In the genomic region with DNA sequence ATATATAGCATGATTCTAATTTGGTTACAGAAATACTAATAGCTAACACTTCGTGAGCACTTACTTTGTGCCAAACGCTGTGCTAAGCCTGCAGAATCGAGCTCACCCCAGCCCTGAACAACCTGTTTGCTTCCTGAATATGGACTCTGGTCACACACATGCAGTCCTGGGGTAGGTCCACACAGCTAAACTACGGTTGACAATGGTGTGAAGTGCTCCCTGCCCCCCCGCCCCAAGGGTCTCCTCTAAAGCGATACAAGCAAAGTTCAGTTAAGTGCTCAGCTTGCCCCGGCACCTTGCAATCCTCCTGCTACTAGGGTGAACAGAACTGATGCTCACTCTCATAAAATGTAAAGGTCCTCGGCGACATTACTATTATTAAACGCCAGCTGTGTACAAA, we compare ENCODE assay signal across 19 cellular contexts. TPM values are rescaled to one million over a fixed set of nuclear protein-coding genes. Genes with fewer than 3 reads are reported as not detected.
DNase-seq lines count a peak whose midpoint lies in the region; ATAC-seq, FAIRE-seq and TF ChIP-seq lines count a peak whose summit lies in the region.
"Had no signal": no experiment of that assay in that cellular context is flagged by ENCODE, and none has a peak within 500 bp of the region (broad histone marks: within the 10 kb centered on the region; RNA-seq: fewer than 3 reads in every experiment).

No MANE protein-coding gene starts in this region.

- CTCF ChIA-PET in activated naive CD4-positive, alpha-beta T cell treated with anti-CD3 and anti-CD28 coated beads, Interleukin-2, amount 10 ng/mL, durations not matched to agents 7 days and 5 days (lab: Charles Lee) = interaction anchor here (0.9 kb wide), 1 partner anchor 9 kb away, joined by 4 read pairs; no protein-coding TSS in a partner anchor

- H3K36me3 Mint-ChIP-seq in T-helper 1 cell treated with Interleukin-12 subunit alpha and Interleukin-12 subunit beta and Interleukin-4 antibody, amounts not matched to agents 30 μg/mL and 1 μg/mL, for 36 hours (ENCODE audit: low read depth) = peaks cover 7% of the 10 kb centered on the region
- H3K36me3 Mint-ChIP-seq in activated naive CD4-positive, alpha-beta T cell treated with anti-CD3 and anti-CD28 coated beads, Interleukin-2, amount 10 ng/mL, durations not matched to agents 7 days and 5 days = peaks cover 3% of the 10 kb centered on the region
- H3K36me3 Mint-ChIP-seq in activated T-helper 17 cell treated with anti-CD3 and anti-CD28 coated beads, Interleukin-2, amount 50 U/mL, for 72 hours (ENCODE audit: low read depth) = peaks cover 64% of the 10 kb centered on the region

- 82 to 85% methylated on average over 10 of the region's 10 CpGs for WGBS in tibial nerve, 2 donors

- FAIRE-seq in kidney (lab: Jason Lieb, UNC) = no peak

- H3K4me3 Mint-ChIP-seq in T-helper 1 cell treated with Interleukin-12 subunit alpha and Interleukin-12 subunit beta and Interleukin-4 antibody, amounts not matched to agents 30 μg/mL and 1 μg/mL, for 36 hours = peak overlapping the region; percentile 80
- H3K4me3 Mint-ChIP-seq in activated naive CD4-positive, alpha-beta T cell treated with anti-CD3 and anti-CD28 coated beads, Interleukin-2, amount 10 ng/mL, durations not matched to agents 7 days and 5 days = peak overlapping the region; percentile 64
- H3K4me3 Mint-ChIP-seq in activated T-helper 17 cell treated with anti-CD3 and anti-CD28 coated beads, Interleukin-2, amount 50 U/mL, for 72 hours = peak overlapping the region; percentile 91

- H3K4me3 ChIP-seq in kidney (ENCODE audit: low read length in 2 of 2) (no peak overlapping the region), tibial nerve (no peak overlapping the region)
- H3K4me3 ChIP-seq: BLaER1 had no signal

- DNase-seq in T-helper 1 cell (no peak), kidney (peak; percentile 13), tibial nerve (ENCODE audit: low spot score in 2 of 2) (no peak), SKM-1 (lab: John Stamatoyannopoulos, UW; ENCODE audit: unreplicated experiment) (no peak)
- DNase-seq in activated naive CD4-positive, alpha-beta T cell treated with anti-CD3 and anti-CD28 coated beads, Interleukin-2, amount 10 ng/mL, durations not matched to agents 7 days and 5 days = no peak
- no peak for DNase-seq in activated naive CD4-positive, alpha-beta T cell (lab: John Stamatoyannopoulos, UW)
- DNase-seq: DMS153; EL; KBM-7; NCI-H146; NCI-H345; NCI-H526 treated with DMSO at 0.1 percent for 48 hours; NK-92 treated with Interleukin-12 subunit alpha and Interleukin-12 subunit beta, amount 100 ng/mL, for 24 hours; OCI-M1 had no signal

- no peak overlapping the region for H3K9ac ChIP-seq in kidney (ENCODE audit: low read length in 2 of 2)
- H3K9ac ChIP-seq: BLaER1 had no signal

- peak overlapping the region; percentile 42 for H3K27ac Mint-ChIP-seq in T-helper 1 cell treated with Interleukin-12 subunit alpha and Interleukin-12 subunit beta and Interleukin-4 antibody, amounts not matched to agents 30 μg/mL and 1 μg/mL, for 36 hours
- H3K27ac Mint-ChIP-seq in activated naive CD4-positive, alpha-beta T cell treated with anti-CD3 and anti-CD28 coated beads, Interleukin-2, amount 10 ng/mL, durations not matched to agents 7 days and 5 days = no peak overlapping the region
- peak overlapping the region; percentile 94 for H3K27ac Mint-ChIP-seq in activated T-helper 17 cell treated with anti-CD3 and anti-CD28 coated beads, Interleukin-2, amount 50 U/mL, for 72 hours

- TF ChIP-seq EP300 in tibial nerve (IDR thresholded peaks at IDR 0.05) = no peak

- no peaks in the 10 kb centered on the region for H3K9me3 ChIP-seq in kidney (ENCODE audit: control insufficient read depth in 1 of 2, low read length in 2 of 2)
- no peaks in the 10 kb centered on the region for H3K9me3 ChIP-seq in tibial nerve
- H3K9me3 ChIP-seq: BLaER1 had no signal

- H3K9me3 Mint-ChIP-seq in T-helper 1 cell treated with Interleukin-12 subunit alpha and Interleukin-12 subunit beta and Interleukin-4 antibody, amounts not matched to agents 30 μg/mL and 1 μg/mL, for 36 hours = no peaks in the 10 kb centered on the region
- H3K9me3 Mint-ChIP-seq in activated naive CD4-positive, alpha-beta T cell treated with anti-CD3 and anti-CD28 coated beads, Interleukin-2, amount 10 ng/mL, durations not matched to agents 7 days and 5 days = no peaks in the 10 kb centered on the region
- H3K9me3 Mint-ChIP-seq in activated T-helper 17 cell treated with anti-CD3 and anti-CD28 coated beads, Interleukin-2, amount 50 U/mL, for 72 hours = no peaks in the 10 kb centered on the region

- H3K27me3 Mint-ChIP-seq in T-helper 1 cell treated with Interleukin-12 subunit alpha and Interleukin-12 subunit beta and Interleukin-4 antibody, amounts not matched to agents 30 μg/mL and 1 μg/mL, for 36 hours (ENCODE audit: low read depth) = no peaks in the 10 kb centered on the region
- H3K27me3 Mint-ChIP-seq in activated naive CD4-positive, alpha-beta T cell treated with anti-CD3 and anti-CD28 coated beads, Interleukin-2, amount 10 ng/mL, durations not matched to agents 7 days and 5 days = no peaks in the 10 kb centered on the region
- H3K27me3 Mint-ChIP-seq in activated T-helper 17 cell treated with anti-CD3 and anti-CD28 coated beads, Interleukin-2, amount 50 U/mL, for 72 hours = no peaks in the 10 kb centered on the region

- intact Hi-C loops in kidney (cut with DNase I) = no loop called here

- H3K4me1 ChIP-seq in kidney (ENCODE audit: control insufficient read depth in 1 of 2, insufficient read depth in 1 of 2, low read depth in 1 of 2, low read length in 2 of 2) = peaks cover 0 to 2% of the 10 kb centered on the region in 2 donors
- H3K4me1 ChIP-seq in tibial nerve = no peaks in the 10 kb centered on the region

- TF ChIP-seq CTCF in kidney (IDR thresholded peaks at IDR 0.05; ENCODE audit: borderline replicate concordance, extremely low read depth, insufficient read depth) (no peak), tibial nerve (IDR thresholded peaks at IDR 0.05) (no peak)

- H3K36me3 ChIP-seq in kidney (ENCODE audit: control insufficient read depth in 1 of 2, insufficient read depth in 2 of 2, low read length in 2 of 2) (no peaks in the 10 kb centered on the region), tibial nerve (no peaks in the 10 kb centered on the region)
- H3K36me3 ChIP-seq: BLaER1 had no signal

- H3K27ac ChIP-seq in kidney (ENCODE audit: low read depth in 2 of 2, low read length in 2 of 2) (no peak overlapping the region), tibial nerve (no peak overlapping the region)
- H3K27ac ChIP-seq: 22Rv1, BLaER1 had no signal

- H3K4me1 Mint-ChIP-seq in T-helper 1 cell treated with Interleukin-12 subunit alpha and Interleukin-12 subunit beta and Interleukin-4 antibody, amounts not matched to agents 30 μg/mL and 1 μg/mL, for 36 hours (ENCODE audit: low read depth) = peaks cover 39% of the 10 kb centered on the region
- peaks cover 27% of the 10 kb centered on the region for H3K4me1 Mint-ChIP-seq in activated naive CD4-positive, alpha-beta T cell treated with anti-CD3 and anti-CD28 coated beads, Interleukin-2, amount 10 ng/mL, durations not matched to agents 7 days and 5 days
- H3K4me1 Mint-ChIP-seq in activated T-helper 17 cell treated with anti-CD3 and anti-CD28 coated beads, Interleukin-2, amount 50 U/mL, for 72 hours = peaks cover 36% of the 10 kb centered on the region

- TF ChIP-seq POLR2A in tibial nerve (IDR thresholded peaks at IDR 0.05) = no peak

- no peaks in the 10 kb centered on the region for H3K27me3 ChIP-seq in tibial nerve

- no peak for ATAC-seq in activated T-helper 17 cell treated with anti-CD3 and anti-CD28 coated beads, Interleukin-2, amount 50 U/mL, for 72 hours (replicated peaks)

RNA-seq across cellular contexts. Expression of gene FOXP3, which starts 0.9 kb away (rescaled TPM):
- total RNA-seq in activated T-helper 17 cell treated with anti-CD3 and anti-CD28 coated beads, Interleukin-2, amount 50 U/mL, for 72 hours = 100 to 1,000 TPM in 1 of 2 donors, 10 to 100 TPM in 1; 80.4 to 109 TPM
- total RNA-seq in kidney = 2.0 TPM
- polyA plus RNA-seq in kidney (ENCODE audit: insufficient read depth, low read depth, low replicate concordance) = 0.45 TPM
- total RNA-seq in tibial nerve = under 1 TPM in 2 of 4 donors, not detected in 2; 0.20 to 0.42 TPM

RNA-seq across cellular contexts. Expression of gene PPP1R3F, which starts 6.0 kb away (rescaled TPM):
- 1 to 10 TPM; 6.6 to 8.8 TPM for total RNA-seq in activated T-helper 17 cell treated with anti-CD3 and anti-CD28 coated beads, Interleukin-2, amount 50 U/mL, for 72 hours
- 4.5 TPM for total RNA-seq in kidney
- 5.1 TPM for polyA plus RNA-seq in kidney (ENCODE audit: insufficient read depth, low read depth, low replicate concordance)
- 10 to 100 TPM; 20.9 to 36.9 (median 27.1) TPM for total RNA-seq in tibial nerve

RNA-seq across cellular contexts. Expression of gene CCDC22, which starts 28.4 kb away (rescaled TPM):
- 10 to 100 TPM; 21.7 to 33.0 TPM for total RNA-seq in activated T-helper 17 cell treated with anti-CD3 and anti-CD28 coated beads, Interleukin-2, amount 50 U/mL, for 72 hours
- total RNA-seq in kidney (18.5 TPM), tibial nerve (10 to 100 TPM; 10.5 to 20.7 (median 12.0) TPM)
- polyA plus RNA-seq in kidney (ENCODE audit: insufficient read depth, low read depth, low replicate concordance) = 13.4 TPM

RNA-seq across cellular contexts. Expression of gene CACNA1F, which starts 30.5 kb away (rescaled TPM):
- total RNA-seq in activated T-helper 17 cell treated with anti-CD3 and anti-CD28 coated beads, Interleukin-2, amount 50 U/mL, for 72 hours = 1 to 10 TPM in 1 of 2 donors, under 1 TPM in 1; 0.82 to 6.2 TPM
- total RNA-seq in kidney (0.25 TPM), tibial nerve (1 to 10 TPM in 1 of 4 donors, under 1 TPM in 3; under 0.01 to 1.0 (median 0.40) TPM)
- 0.15 TPM for polyA plus RNA-seq in kidney (ENCODE audit: insufficient read depth, low read depth, low replicate concordance)

RNA-seq across cellular contexts. Expression of gene GAGE10, which starts 39.8 kb away (rescaled TPM):
- total RNA-seq in activated T-helper 17 cell treated with anti-CD3 and anti-CD28 coated beads, Interleukin-2, amount 50 U/mL, for 72 hours = not detected
- total RNA-seq in kidney (not detected), tibial nerve (not detected)
- polyA plus RNA-seq in kidney (ENCODE audit: insufficient read depth, low read depth, low replicate concordance) = not detected
- total RNA-seq: H1 had no signal
- polyA plus RNA-seq: H1 had no signal

Comparison
In these comparisons a context has a peak if more than half of its experiments do, and no peak if none do; other contexts are left out.
1. RNA of gene FOXP3, which starts 0.9 kb away (total RNA-seq): 80.4 to 109 TPM in activated T-helper 17 cell treated with anti-CD3 and anti-CD28 coated beads, Interleukin-2, amount 50 U/mL, for 72 hours; 2.0 TPM in kidney (single experiment) and 0.20 to 0.42 TPM in tibial nerve; every median in the first group is over 10 times any median in the second.
2. Peak in every context shown above with its lines, with median percentiles within 50 percentile points of each other: H3K4me3 Mint-ChIP-seq.